Comparison of ENCODE assay signal across 9 cellular contexts in the genomic region with DNA sequence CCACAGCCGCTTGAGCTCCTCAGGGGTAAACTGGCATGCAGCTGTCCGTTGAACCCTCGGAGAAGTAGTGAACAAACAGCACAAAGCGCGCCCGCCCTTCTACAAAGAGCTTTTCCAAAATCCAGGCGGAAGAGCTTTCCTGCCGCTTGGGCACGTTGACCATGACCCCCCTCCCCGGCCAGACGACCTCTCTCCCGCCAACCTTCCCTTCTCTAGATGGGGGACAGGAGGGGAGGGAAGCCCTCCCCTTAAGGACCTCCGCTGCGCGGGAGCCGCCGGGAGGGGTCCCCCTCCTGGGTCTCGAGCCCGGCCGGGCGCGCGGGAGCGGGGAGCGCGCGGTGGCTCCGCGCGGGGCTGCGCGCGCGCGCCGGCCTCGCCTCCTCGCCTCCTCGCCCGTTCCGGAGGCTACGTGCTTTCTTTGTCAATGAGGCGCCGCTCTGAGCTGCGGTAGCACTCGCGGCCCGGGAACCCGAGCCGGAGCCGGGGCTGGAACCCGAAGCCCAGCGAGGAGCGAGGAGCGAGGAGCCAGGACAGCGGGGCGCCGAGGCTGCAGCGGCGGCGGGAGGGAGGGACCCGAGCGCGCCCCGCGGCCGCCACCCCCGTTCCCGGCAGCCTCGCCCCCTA. TPM values are rescaled to one million over a fixed set of nuclear protein-coding genes. Genes with fewer than 3 reads are reported as not detected.
DNase-seq lines count a peak whose midpoint lies in the region; ATAC-seq and TF ChIP-seq lines count a peak whose summit lies in the region.
"Had no signal": no experiment of that assay in that cellular context is flagged by ENCODE, and none has a peak within 500 bp of the region (broad histone marks: within the 10 kb centered on the region; RNA-seq: fewer than 3 reads in every experiment).

A gene (plus strand): TSS at position 421 of the 624 bp plus-strand sequence.

- CTCF ChIA-PET in CD8-positive, alpha-beta memory T cell (lab: Charles Lee) = no interaction called here
- CTCF ChIA-PET in HEK293 (lab: Yijun Ruan, JAX) = interaction anchor here (0.7 to 1.8 kb wide), 3 partner anchors 13 to 313 kb away, joined by 3 to 5 read pairs (median 5); no protein-coding TSS in a partner anchor

- H3K36me3 ChIP-seq in CD8-positive, alpha-beta memory T cell (ENCODE audit: insufficient read depth, low read length) = no peaks in the 10 kb centered on the region
- H3K36me3 ChIP-seq in HEK293 (ENCODE audit: control insufficient read depth in 2 of 2, insufficient read depth in 1 of 2, low read length in 2 of 2) (no peaks in the 10 kb centered on the region), WERI-Rb-1 (no peaks in the 10 kb centered on the region), left ventricle myocardium inferior (no peaks in the 10 kb centered on the region), skeletal muscle satellite cell (ENCODE audit: insufficient read depth, low read length) (no peaks in the 10 kb centered on the region)

- H3K4me1 ChIP-seq in CD8-positive, alpha-beta memory T cell (ENCODE audit: insufficient read depth, low read length) = no peaks in the 10 kb centered on the region
- peaks cover 2% of the 10 kb centered on the region; the same call in 1 of the 2 replicates for H3K4me1 ChIP-seq in HEK293 (ENCODE audit: control insufficient read depth, insufficient read depth, low read length)
- peaks cover 12% of the 10 kb centered on the region for H3K4me1 ChIP-seq in left ventricle myocardium inferior
- H3K4me1 ChIP-seq in skeletal muscle satellite cell (ENCODE audit: control insufficient read depth, insufficient read depth, low read length) = peaks cover 39% of the 10 kb centered on the region

- peaks cover 0 to 9% (median 2%) of the 10 kb centered on the region in 3 donors for H3K4me1 Mint-ChIP-seq in CD8-positive, alpha-beta memory T cell

- DNase-seq in CD8-positive, alpha-beta memory T cell = no peak
- DNase-seq in WERI-Rb-1 (peak; percentile 40), left ventricle myocardium inferior (no peak), HPDE6-E6E7 (ENCODE audit: extremely low spot score) (no peak), Kasumi-1 (lab: John Stamatoyannopoulos, UW) (no peak)

- H3K9me3 ChIP-seq in CD8-positive, alpha-beta memory T cell (ENCODE audit: low read length) = no peaks in the 10 kb centered on the region
- no peaks in the 10 kb centered on the region for H3K9me3 ChIP-seq in HEK293 (ENCODE audit: control insufficient read depth, insufficient read depth, low read depth, low read length)
- H3K9me3 ChIP-seq in WERI-Rb-1 (ENCODE audit: severe bottlenecking) = no peaks in the 10 kb centered on the region
- H3K9me3 ChIP-seq in left ventricle myocardium inferior (replicated peaks) = no peaks in the 10 kb centered on the region
- H3K9me3 ChIP-seq in skeletal muscle satellite cell (replicated peaks; ENCODE audit: low read length) = no peaks in the 10 kb centered on the region

- no peaks in the 10 kb centered on the region for H3K36me3 Mint-ChIP-seq in CD8-positive, alpha-beta memory T cell

- H3K27ac ChIP-seq in CD8-positive, alpha-beta memory T cell (ENCODE audit: low read depth, low read length) = no peak within 1 kb of the TSS
- H3K27ac ChIP-seq in HEK293 (ENCODE audit: extremely low read depth, low read depth, low read length) = peak within 1 kb of the TSS; percentile 56; the same call in 1 of the 2 replicates
- peak within 1 kb of the TSS; percentile 68 for H3K27ac ChIP-seq in WERI-Rb-1
- no peak within 1 kb of the TSS for H3K27ac ChIP-seq in left ventricle myocardium inferior (replicated peaks)

- peaks cover 37 to 61% of the 10 kb centered on the region in 2 donors for H3K27me3 Mint-ChIP-seq in CD8-positive, alpha-beta memory T cell

- no peak within 1 kb of the TSS for H3K4me3 ChIP-seq in CD8-positive, alpha-beta memory T cell (ENCODE audit: low read length)
- H3K4me3 ChIP-seq in HEK293 (ENCODE audit: low read depth, low read length) (peak within 1 kb of the TSS; percentile 63), WERI-Rb-1 (ENCODE audit: low read depth, low read length) (peak within 1 kb of the TSS; percentile 49), left ventricle myocardium inferior (peak within 1 kb of the TSS; percentile 65), skeletal muscle satellite cell (ENCODE audit: low read length) (peak within 1 kb of the TSS; percentile 83)

- peak within 1 kb of the TSS in 5 of 7 donors; percentile 20 to 54 (median 36) for H3K4me3 Mint-ChIP-seq in CD8-positive, alpha-beta memory T cell

- H3K9ac ChIP-seq in skeletal muscle satellite cell (ENCODE audit: low read depth, low read length) = peak within 1 kb of the TSS; percentile 72

- ATAC-seq in HG03378 (IDR thresholded peaks at IDR 0.05; ENCODE audit: unreplicated experiment) = no peak

- H3K4me2 ChIP-seq in skeletal muscle satellite cell (ENCODE audit: low read length) = peak within 1 kb of the TSS; percentile 90

- no peak within 1 kb of the TSS for H3K27ac Mint-ChIP-seq in CD8-positive, alpha-beta memory T cell

- POLR2A ChIA-PET in CD8-positive, alpha-beta memory T cell (lab: Charles Lee) = no interaction called here
- POLR2A ChIA-PET in HEK293 (lab: Yijun Ruan, JAX) = no interaction called here

- intact Hi-C loops in left ventricle myocardium inferior (cut with micrococcal nuclease) = no loop called here

- TF ChIP-seq CTCF in HEK293 (tag by site-specific recombination; IDR thresholded peaks at IDR 0.05) (no peak), WERI-Rb-1 (IDR thresholded peaks at IDR 0.05; ENCODE audit: low read depth, low read length) (no peak), left ventricle myocardium inferior (IDR thresholded peaks at IDR 0.05; ENCODE audit: borderline replicate concordance) (no peak)

- peaks cover 16% of the 10 kb centered on the region for H3K27me3 ChIP-seq in CD8-positive, alpha-beta memory T cell (ENCODE audit: insufficient read depth, low read length, poor library complexity, severe bottlenecking)
- H3K27me3 ChIP-seq in WERI-Rb-1 (ENCODE audit: insufficient read depth, low read depth, severe bottlenecking) = no peaks in the 10 kb centered on the region
- H3K27me3 ChIP-seq in left ventricle myocardium inferior (ENCODE audit: low read depth) = peaks cover 52% of the 10 kb centered on the region
- no peaks in the 10 kb centered on the region for H3K27me3 ChIP-seq in skeletal muscle satellite cell (ENCODE audit: control insufficient read depth, insufficient read depth, low read length)

- H3K9me3 Mint-ChIP-seq in CD8-positive, alpha-beta memory T cell = no peaks in the 10 kb centered on the region

TF ChIP-seq in HEK293, 187 proteins besides CTCF, POLR2A, EP300 and RAD21:
- TF ChIP-seq ZNF335 (tag by site-specific recombination; conservative IDR thresholded peaks at IDR 0.05) = peak; percentile 80
- TF ChIP-seq GLIS2 (tag by site-specific recombination; IDR thresholded peaks at IDR 0.05) = 0 out of 2 replicates have a peak, but pooled peaks have one; percentile 37
- TF ChIP-seq GLIS1 (tag by site-specific recombination; IDR thresholded peaks at IDR 0.05) = peak; percentile 75
- TF ChIP-seq, protein P1, sequence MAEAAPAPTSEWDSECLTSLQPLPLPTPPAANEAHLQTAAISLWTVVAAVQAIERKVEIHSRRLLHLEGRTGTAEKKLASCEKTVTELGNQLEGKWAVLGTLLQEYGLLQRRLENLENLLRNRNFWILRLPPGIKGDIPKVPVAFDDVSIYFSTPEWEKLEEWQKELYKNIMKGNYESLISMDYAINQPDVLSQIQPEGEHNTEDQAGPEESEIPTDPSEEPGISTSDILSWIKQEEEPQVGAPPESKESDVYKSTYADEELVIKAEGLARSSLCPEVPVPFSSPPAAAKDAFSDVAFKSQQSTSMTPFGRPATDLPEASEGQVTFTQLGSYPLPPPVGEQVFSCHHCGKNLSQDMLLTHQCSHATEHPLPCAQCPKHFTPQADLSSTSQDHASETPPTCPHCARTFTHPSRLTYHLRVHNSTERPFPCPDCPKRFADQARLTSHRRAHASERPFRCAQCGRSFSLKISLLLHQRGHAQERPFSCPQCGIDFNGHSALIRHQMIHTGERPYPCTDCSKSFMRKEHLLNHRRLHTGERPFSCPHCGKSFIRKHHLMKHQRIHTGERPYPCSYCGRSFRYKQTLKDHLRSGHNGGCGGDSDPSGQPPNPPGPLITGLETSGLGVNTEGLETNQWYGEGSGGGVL (tag by site-specific recombination; IDR thresholded peaks at IDR 0.05) = peak; percentile 79
- TF ChIP-seq, protein P2, sequence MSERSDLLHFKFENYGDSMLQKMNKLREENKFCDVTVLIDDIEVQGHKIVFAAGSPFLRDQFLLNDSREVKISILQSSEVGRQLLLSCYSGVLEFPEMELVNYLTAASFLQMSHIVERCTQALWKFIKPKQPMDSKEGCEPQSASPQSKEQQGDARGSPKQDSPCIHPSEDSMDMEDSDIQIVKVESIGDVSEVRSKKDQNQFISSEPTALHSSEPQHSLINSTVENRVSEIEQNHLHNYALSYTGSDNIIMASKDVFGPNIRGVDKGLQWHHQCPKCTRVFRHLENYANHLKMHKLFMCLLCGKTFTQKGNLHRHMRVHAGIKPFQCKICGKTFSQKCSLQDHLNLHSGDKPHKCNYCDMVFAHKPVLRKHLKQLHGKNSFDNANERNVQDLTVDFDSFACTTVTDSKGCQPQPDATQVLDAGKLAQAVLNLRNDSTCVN (tag by site-specific recombination; optimal IDR thresholded peaks at IDR 0.05) = peak; percentile 43
- no peak for TF ChIP-seq SCRT2 (tag by site-specific recombination; IDR thresholded peaks at IDR 0.05)
- peak; percentile 73 for TF ChIP-seq ZNF341 (tag by site-specific recombination; IDR thresholded peaks at IDR 0.05; ENCODE audit: low read depth)
- no peak for TF ChIP-seq ZIC2 (tag by site-specific recombination; IDR thresholded peaks at IDR 0.05)
- TF ChIP-seq ZNF24 (tag by site-specific recombination; IDR thresholded peaks at IDR 0.05) = no peak

RNA-seq across cellular contexts. Expression of the gene that starts here (rescaled TPM):
- not detected for total RNA-seq in CD8-positive, alpha-beta memory T cell
- polyA plus RNA-seq in CD8-positive, alpha-beta memory T cell = not detected
- total RNA-seq in left ventricle myocardium inferior = 0.14 TPM
- total RNA-seq in skeletal muscle satellite cell (2012; rRNA removed) = 5.1 and 6.1 TPM in 2 replicates
- total RNA-seq: NCI-H460 had no signal

Comparison
In these comparisons a context has a peak if more than half of its experiments do, and no peak if none do; other contexts are left out.
1. H3K27ac ChIP-seq: peak in HEK293 (single experiment) and WERI-Rb-1 (single experiment); none in CD8-positive, alpha-beta memory T cell (single experiment) and left ventricle myocardium inferior (single experiment).